1 cellular context compared by ENCODE assay signal in the genomic region with DNA sequence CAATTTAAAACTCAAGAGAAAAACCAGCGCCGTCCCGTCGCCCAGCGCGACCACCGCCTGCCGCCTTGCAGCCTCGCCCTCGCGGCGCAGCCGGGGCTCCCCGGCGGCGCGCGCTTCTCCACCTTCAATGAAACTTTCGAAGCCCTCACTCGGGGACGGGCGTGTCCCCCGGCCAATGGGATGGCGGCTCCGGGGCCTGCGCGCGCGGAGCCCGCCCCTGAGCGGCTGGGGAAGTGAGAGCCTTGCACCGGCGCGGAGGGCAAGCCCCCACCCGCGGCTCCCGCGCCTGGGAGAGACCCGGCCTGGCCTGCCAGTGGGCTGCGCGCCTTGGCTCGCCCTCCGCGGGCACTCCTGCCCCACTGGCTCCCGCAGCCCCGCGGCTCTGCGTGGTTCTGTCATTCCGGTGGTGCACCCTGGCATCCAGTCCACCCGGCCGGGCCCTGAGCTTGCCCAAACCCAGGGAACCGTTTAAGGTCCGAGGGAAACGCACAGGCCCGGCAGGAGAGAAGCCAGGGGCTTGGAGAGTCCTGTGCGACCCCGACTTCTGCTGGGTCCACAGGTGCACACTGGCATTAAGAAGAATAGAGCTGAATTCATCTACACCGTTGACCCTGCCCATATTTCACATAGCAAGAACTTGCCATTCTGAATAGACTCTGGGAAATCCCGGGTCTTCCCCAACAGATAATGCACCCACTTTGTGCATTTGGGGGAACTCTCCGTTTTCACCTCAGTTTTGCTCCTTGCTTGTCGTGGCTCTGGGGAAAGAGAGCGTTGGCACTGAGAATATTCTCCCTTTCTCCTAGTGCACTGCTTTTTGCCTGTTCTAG.
TF ChIP-seq lines count a peak whose summit lies in the region.

PIEZO2 (minus strand) TSS at position 129 of the 830 bp plus-strand sequence. CDS start 981 bp downstream, outside the sequence.

TF ChIP-seq in GM12878, 131 proteins besides CTCF, POLR2A, EP300 and RAD21 (continues in another document):
- TF ChIP-seq HSF1 (IDR thresholded peaks at IDR 0.05; ENCODE audit: low read depth, low read length): no peak
- no peak for TF ChIP-seq PAX8 (IDR thresholded peaks at IDR 0.05)
- TF ChIP-seq SPI1 (IDR thresholded peaks at IDR 0.05; ENCODE audit: borderline replicate concordance, insufficient read depth, low read depth, low read length): peak; percentile 90
- TF ChIP-seq USF2 (IDR thresholded peaks at IDR 0.05; ENCODE audit: borderline replicate concordance, low read depth, low read length): no peak
- peak; percentile 39; the same call in 1 of the 2 replicates for TF ChIP-seq REST (IDR thresholded peaks at IDR 0.05; ENCODE audit: low read depth, low read length)
- TF ChIP-seq EZH2 (IDR thresholded peaks at IDR 0.05; ENCODE audit: borderline replicate concordance, control insufficient read depth, low read depth, low read length): no peak
- peak; percentile 90 for TF ChIP-seq RELB (IDR thresholded peaks at IDR 0.05; ENCODE audit: low read depth)
- TF ChIP-seq, protein P1, sequence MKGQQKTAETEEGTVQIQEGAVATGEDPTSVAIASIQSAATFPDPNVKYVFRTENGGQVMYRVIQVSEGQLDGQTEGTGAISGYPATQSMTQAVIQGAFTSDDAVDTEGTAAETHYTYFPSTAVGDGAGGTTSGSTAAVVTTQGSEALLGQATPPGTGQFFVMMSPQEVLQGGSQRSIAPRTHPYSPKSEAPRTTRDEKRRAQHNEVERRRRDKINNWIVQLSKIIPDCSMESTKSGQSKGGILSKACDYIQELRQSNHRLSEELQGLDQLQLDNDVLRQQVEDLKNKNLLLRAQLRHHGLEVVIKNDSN (IDR thresholded peaks at IDR 0.05; ENCODE audit: borderline replicate concordance, extremely low read length, insufficient read depth, low read depth, low read length): no peak
- no peak for TF ChIP-seq MYC (IDR thresholded peaks at IDR 0.05; ENCODE audit: insufficient read depth, insufficient read length, insufficient replicate concordance, low read length, severe bottlenecking)
- TF ChIP-seq PML (IDR thresholded peaks at IDR 0.05; ENCODE audit: low read length): peak; percentile 94; the same call in 1 of the 2 replicates
- TF ChIP-seq PKNOX1 (IDR thresholded peaks at IDR 0.05): peak; percentile 97
- TF ChIP-seq BRCA1 (IDR thresholded peaks at IDR 0.05; ENCODE audit: low read depth, low read length): no peak
- TF ChIP-seq STAT3 (IDR thresholded peaks at IDR 0.05; ENCODE audit: low read depth, low read length): no peak
- TF ChIP-seq HDAC6 (IDR thresholded peaks at IDR 0.05; ENCODE audit: unreplicated experiment): peak; percentile 84
- TF ChIP-seq, protein P2, sequence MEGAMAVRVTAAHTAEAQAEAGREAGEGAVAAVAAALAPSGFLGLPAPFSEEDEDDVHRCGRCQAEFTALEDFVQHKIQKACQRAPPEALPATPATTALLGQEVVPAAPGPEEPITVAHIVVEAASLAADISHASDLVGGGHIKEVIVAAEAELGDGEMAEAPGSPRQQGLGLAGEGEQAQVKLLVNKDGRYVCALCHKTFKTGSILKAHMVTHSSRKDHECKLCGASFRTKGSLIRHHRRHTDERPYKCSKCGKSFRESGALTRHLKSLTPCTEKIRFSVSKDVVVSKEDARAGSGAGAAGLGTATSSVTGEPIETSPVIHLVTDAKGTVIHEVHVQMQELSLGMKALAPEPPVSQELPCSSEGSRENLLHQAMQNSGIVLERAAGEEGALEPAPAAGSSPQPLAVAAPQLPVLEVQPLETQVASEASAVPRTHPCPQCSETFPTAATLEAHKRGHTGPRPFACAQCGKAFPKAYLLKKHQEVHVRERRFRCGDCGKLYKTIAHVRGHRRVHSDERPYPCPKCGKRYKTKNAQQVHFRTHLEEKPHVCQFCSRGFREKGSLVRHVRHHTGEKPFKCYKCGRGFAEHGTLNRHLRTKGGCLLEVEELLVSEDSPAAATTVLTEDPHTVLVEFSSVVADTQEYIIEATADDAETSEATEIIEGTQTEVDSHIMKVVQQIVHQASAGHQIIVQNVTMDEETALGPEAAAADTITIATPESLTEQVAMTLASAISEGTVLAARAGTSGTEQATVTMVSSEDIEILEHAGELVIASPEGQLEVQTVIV (IDR thresholded peaks at IDR 0.05; ENCODE audit: borderline replicate concordance, partially characterized antibody): no peak
- TF ChIP-seq FOXK2 (IDR thresholded peaks at IDR 0.05): no peak
- TF ChIP-seq CBX5 (IDR thresholded peaks at IDR 0.05; ENCODE audit: low read depth): no peak
- TF ChIP-seq BHLHE40 (IDR thresholded peaks at IDR 0.05; ENCODE audit: borderline replicate concordance in 1 of 2, low read depth in 2 of 2, low read length in 1 of 2): peak in 1 of 2 experiments; percentile 54; a peak in 1 of 4 replicates
- TF ChIP-seq JUND (IDR thresholded peaks at IDR 0.05; ENCODE audit: low read depth, low read length): no peak
- TF ChIP-seq DPF2 (IDR thresholded peaks at IDR 0.05): peak; percentile 95
- peak; percentile 70 for TF ChIP-seq YY1 (IDR thresholded peaks at IDR 0.05; ENCODE audit: low read depth, low read length)
- TF ChIP-seq, protein P3, sequence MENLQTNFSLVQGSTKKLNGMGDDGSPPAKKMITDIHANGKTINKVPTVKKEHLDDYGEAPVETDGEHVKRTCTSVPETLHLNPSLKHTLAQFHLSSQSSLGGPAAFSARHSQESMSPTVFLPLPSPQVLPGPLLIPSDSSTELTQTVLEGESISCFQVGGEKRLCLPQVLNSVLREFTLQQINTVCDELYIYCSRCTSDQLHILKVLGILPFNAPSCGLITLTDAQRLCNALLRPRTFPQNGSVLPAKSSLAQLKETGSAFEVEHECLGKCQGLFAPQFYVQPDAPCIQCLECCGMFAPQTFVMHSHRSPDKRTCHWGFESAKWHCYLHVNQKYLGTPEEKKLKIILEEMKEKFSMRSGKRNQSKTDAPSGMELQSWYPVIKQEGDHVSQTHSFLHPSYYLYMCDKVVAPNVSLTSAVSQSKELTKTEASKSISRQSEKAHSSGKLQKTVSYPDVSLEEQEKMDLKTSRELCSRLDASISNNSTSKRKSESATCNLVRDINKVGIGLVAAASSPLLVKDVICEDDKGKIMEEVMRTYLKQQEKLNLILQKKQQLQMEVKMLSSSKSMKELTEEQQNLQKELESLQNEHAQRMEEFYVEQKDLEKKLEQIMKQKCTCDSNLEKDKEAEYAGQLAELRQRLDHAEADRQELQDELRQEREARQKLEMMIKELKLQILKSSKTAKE (IDR thresholded peaks at IDR 0.05; ENCODE audit: low read depth, poor library complexity, severe bottlenecking): peak; percentile 15
- TF ChIP-seq TBL1XR1 (IDR thresholded peaks at IDR 0.05; ENCODE audit: low read depth, low read length): no peak
- TF ChIP-seq RB1 (IDR thresholded peaks at IDR 0.05; ENCODE audit: borderline replicate concordance): peak; percentile 65; the same call in 1 of the 2 replicates
- TF ChIP-seq KLF5 (IDR thresholded peaks at IDR 0.05; ENCODE audit: partially characterized antibody): no peak
- no peak for TF ChIP-seq NR2C2 (IDR thresholded peaks at IDR 0.05; ENCODE audit: borderline replicate concordance, control insufficient read depth, insufficient read length, low read depth)
- TF ChIP-seq SREBF1 (IDR thresholded peaks at IDR 0.05; ENCODE audit: low read length): no peak
- no peak for TF ChIP-seq ZSCAN29 (IDR thresholded peaks at IDR 0.05)
- TF ChIP-seq ZBTB40 (IDR thresholded peaks at IDR 0.05; ENCODE audit: borderline replicate concordance): no peak
- TF ChIP-seq RAD51 (IDR thresholded peaks at IDR 0.05): no peak
